Comparison of ENCODE assay signal across 30 cellular contexts in genomic region chr5:113770648-113771047, GRCh38.
"Had no signal": no experiment of that assay in that cellular context is flagged by ENCODE, and none has a peak within 500 bp of the region (broad histone marks: within the 10 kb centered on the region; RNA-seq: fewer than 3 reads in every experiment).

No MANE protein-coding gene starts in this region.

- H3K27ac Mint-ChIP-seq: immature natural killer cell; mesothelial cell of epicardium; naive B cell; natural killer cell; nephron progenitor cell; stimulated activated naive B cell treated with anti-CD40 and anti-IgM and Interleukin-4, amounts not matched to agents 10 μg/mL and 1 μg/mL and 100 μg/mL, for 72 hours had no signal

- H3K4me1 Mint-ChIP-seq: immature natural killer cell; naive B cell; natural killer cell; nephron progenitor cell; stimulated activated naive B cell treated with anti-CD40 and anti-IgM and Interleukin-4, amounts not matched to agents 10 μg/mL and 1 μg/mL and 100 μg/mL, for 72 hours had no signal

- H3K27ac ChIP-seq: left ventricle myocardium inferior, pancreas, prostate gland, skin epidermis, stomach, testis, thyroid gland, transverse colon, upper lobe of left lung, vagina had no signal

- ATAC-seq: natural killer cell; pancreas; right cardiac atrium; sciatic nerve; stimulated activated naive CD8-positive, alpha-beta T cell treated with anti-CD3 and anti-CD28 coated beads, Interleukin-15, Interleukin-2, amounts not matched to agents 100 U/mL and 50 U/mL, for 24 hours had no signal

- H3K4me1 ChIP-seq: left ventricle myocardium inferior, pancreas, prostate gland, stomach, testis, thyroid gland, transverse colon, upper lobe of left lung, vagina had no signal

- H3K4me3 ChIP-seq: left ventricle myocardium inferior, lung, pancreas, prostate gland, skin epidermis, stomach, testis, thyroid gland, transverse colon, upper lobe of left lung, vagina had no signal

- H3K27me3 ChIP-seq: pancreas, stomach, testis, thyroid gland, transverse colon, upper lobe of left lung, vagina had no signal

- H3K36me3 ChIP-seq: left ventricle myocardium inferior, pancreas, prostate gland, stomach, thyroid gland, transverse colon, upper lobe of left lung, vagina had no signal

- H3K9me3 ChIP-seq: pancreas, prostate gland, testis, thyroid gland, vagina had no signal

- DNase-seq: hippocampal formation; immature natural killer cell; kidney; left ventricle myocardium inferior; mesendoderm; naive B cell; natural killer cell; nephron progenitor cell; nucleus accumbens; pancreas; posterior cingulate gyrus; retina; right cardiac atrium; stimulated activated CD4-positive, alpha-beta T cell treated with anti-CD3 and anti-CD28 coated beads, Interleukin-12 subunit alpha, Interleukin-12 subunit beta, amount 100 ng/mL, for 4 hours; stimulated activated CD4-positive, alpha-beta T cell treated with anti-CD3 and anti-CD28 coated beads, Interleukin-15, amount 100 ng/mL, for 24 hours; stimulated activated CD4-positive, alpha-beta T cell treated with anti-CD3 and anti-CD28 coated beads, Interleukin-2, amount 100 ng/mL, for 24 hours; stimulated activated CD4-positive, alpha-beta T cell treated with anti-CD3 and anti-CD28 coated beads, Interleukin-4, amount 100 ng/mL, for 1 hour; stimulated activated naive B cell treated with anti-CD40 and anti-IgM and Interleukin-4, amounts not matched to agents 10 μg/mL and 1 μg/mL and 100 μg/mL, for 72 hours; stimulated activated naive CD8-positive, alpha-beta T cell treated with anti-CD3 and anti-CD28 coated beads, Interleukin-15, Interleukin-2, amounts not matched to agents 100 U/mL and 50 U/mL, for 24 hours; stomach; testis; thyroid gland; transverse colon; upper lobe of left lung had no signal

- H3K4me3 Mint-ChIP-seq: immature natural killer cell; mesothelial cell of epicardium; naive B cell; natural killer cell; nephron progenitor cell; stimulated activated naive B cell treated with anti-CD40 and anti-IgM and Interleukin-4, amounts not matched to agents 10 μg/mL and 1 μg/mL and 100 μg/mL, for 72 hours had no signal

- H3K27me3 Mint-ChIP-seq: naive B cell; stimulated activated naive B cell treated with anti-CD40 and anti-IgM and Interleukin-4, amounts not matched to agents 10 μg/mL and 1 μg/mL and 100 μg/mL, for 72 hours had no signal
